Comparison of ENCODE assay signal across 14 cellular contexts in the genomic region with DNA sequence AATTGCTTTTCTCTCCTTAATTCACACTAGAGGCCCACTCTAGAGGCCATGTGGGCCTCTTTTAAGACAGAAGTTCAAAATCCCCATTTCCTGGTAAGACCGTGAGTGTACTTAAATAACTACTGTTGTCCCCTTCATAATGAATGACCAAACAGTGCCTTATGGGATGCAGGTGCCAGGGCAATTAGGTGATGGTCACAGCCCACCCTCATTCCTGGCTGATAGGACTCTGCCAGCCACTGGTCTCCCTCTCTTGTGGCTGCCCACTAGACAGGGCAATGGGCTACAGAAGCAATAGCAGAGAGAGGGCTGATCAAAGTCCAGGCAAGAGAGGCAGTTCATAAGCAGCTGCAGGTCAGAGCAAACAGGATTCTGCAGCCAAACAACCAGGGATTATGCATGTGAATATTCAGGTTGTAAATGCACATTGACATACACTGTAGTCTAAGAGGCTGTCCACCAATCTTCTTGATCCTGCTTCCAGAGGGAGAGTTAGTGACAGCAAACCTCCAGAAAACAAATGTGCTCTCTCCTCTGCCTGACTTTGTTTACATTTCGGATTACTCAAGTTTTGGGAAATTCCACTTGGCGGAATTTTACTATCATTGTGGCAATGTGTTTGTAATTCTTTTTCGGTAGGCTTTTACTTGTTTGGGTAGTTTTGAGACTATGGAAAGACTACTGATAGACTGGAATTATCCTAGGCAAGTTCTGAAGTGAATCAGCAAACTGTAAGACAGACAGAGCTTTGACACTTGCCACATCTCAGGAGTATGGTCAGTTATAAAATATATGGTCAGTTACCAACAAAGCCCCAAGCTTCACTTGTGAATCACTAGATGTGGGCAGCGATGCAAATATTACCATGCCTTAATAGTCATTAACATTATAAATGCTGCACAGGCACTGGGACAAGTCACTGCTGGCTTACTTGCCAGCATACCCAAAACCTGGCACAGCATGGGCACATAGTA. TPM values are rescaled to one million over a fixed set of nuclear protein-coding genes. Genes with fewer than 3 reads are reported as not detected.
A peak's percentile ranks its signal among the peaks of the same experiment; 100 is the strongest.
DNase-seq lines count a peak whose midpoint lies in the region; ATAC-seq and TF ChIP-seq lines count a peak whose summit lies in the region.
"Had no signal": no experiment of that assay in that cellular context is flagged by ENCODE, and none has a peak within 500 bp of the region (broad histone marks: within the 10 kb centered on the region; RNA-seq: fewer than 3 reads in every experiment).

No MANE protein-coding gene starts in this region.

- H4K20me1 ChIP-seq in Loucy (ENCODE audit: insufficient read depth, low read length, poor library complexity, severe bottlenecking) = no peaks in the 10 kb centered on the region

- H3K27me3 ChIP-seq in BJ (ENCODE audit: control insufficient read depth, insufficient read depth, low read length) (no peaks in the 10 kb centered on the region), Loucy (ENCODE audit: insufficient read depth, low read length, poor library complexity, severe bottlenecking) (no peaks in the 10 kb centered on the region), dorsolateral prefrontal cortex (no peaks in the 10 kb centered on the region), WERI-Rb-1 (ENCODE audit: insufficient read depth, low read depth, severe bottlenecking) (no peaks in the 10 kb centered on the region)

- H3K9ac ChIP-seq in Loucy (ENCODE audit: low read depth, low read length, poor library complexity, severe bottlenecking) = no peak overlapping the region

- H3K9me3 ChIP-seq in Loucy (ENCODE audit: insufficient read depth, low read depth, low read length) (no peaks in the 10 kb centered on the region), mucosa of descending colon (no peaks in the 10 kb centered on the region), WERI-Rb-1 (ENCODE audit: severe bottlenecking) (no peaks in the 10 kb centered on the region)

- no peaks in the 10 kb centered on the region for H3F3A ChIP-seq in Loucy (ENCODE audit: low read depth)

- H3K4me2 ChIP-seq in Loucy (ENCODE audit: low read depth, low read length, poor library complexity, severe bottlenecking) = no peak overlapping the region

- DNase-seq in BJ (ENCODE audit: low read depth) = peak; percentile 21
- DNase-seq in dorsolateral prefrontal cortex = no peak
- peak in 2 of 3 donors; percentile 58 to 72 for DNase-seq in mucosa of descending colon
- no peak for DNase-seq in NCI-H748 (lab: John Stamatoyannopoulos, UW; ENCODE audit: unreplicated experiment)
- no peak for DNase-seq in T-helper 9 cell
- DNase-seq in SIG-M5 treated with dmso at 0.1 percent for 504 hours (lab: John Stamatoyannopoulos, UW; ENCODE audit: unreplicated experiment) = no peak
- DNase-seq in WERI-Rb-1 = no peak
- DNase-seq: activated naive CD8-positive, alpha-beta T cell treated with anti-CD3 and anti-CD28 coated beads, Interleukin-2, amount 10 ng/mL, durations not matched to agents 7 days and 5 days; CD4-positive, CD25-positive, alpha-beta regulatory T cell; naive B cell; NCI-H1694; SIG-M5; stimulated activated CD4-positive, alpha-beta T cell treated with anti-CD3 and anti-CD28 coated beads, Interleukin-2, amount 100 ng/mL, for 24 hours had no signal

- H3K4me1 ChIP-seq in Loucy (ENCODE audit: insufficient read depth, low read length, poor library complexity, severe bottlenecking) = peaks cover 20% of the 10 kb centered on the region
- H3K4me1 ChIP-seq in mucosa of descending colon (ENCODE audit: low read depth) = peaks cover 38% of the 10 kb centered on the region

- no peak overlapping the region for H3K4me3 ChIP-seq in BJ (ENCODE audit: low read depth, low read length)
- no peak overlapping the region for H3K4me3 ChIP-seq in Loucy (ENCODE audit: low read length, poor library complexity, severe bottlenecking)
- peak overlapping the region in 27 of 59 donors; percentile 4 to 58 (median 35) for H3K4me3 ChIP-seq in dorsolateral prefrontal cortex
- no peak overlapping the region for H3K4me3 ChIP-seq in mucosa of descending colon
- H3K4me3 ChIP-seq in WERI-Rb-1 (ENCODE audit: low read depth, low read length) = no peak overlapping the region

- peak overlapping the region; percentile 22; the same call in 1 of the 2 replicates for H2AFZ ChIP-seq in Loucy (ENCODE audit: low read length)

- H3K36me3 ChIP-seq in BJ (ENCODE audit: control insufficient read depth, insufficient read depth, low read length) (no peaks in the 10 kb centered on the region), Loucy (ENCODE audit: insufficient read depth, low read length) (no peaks in the 10 kb centered on the region), mucosa of descending colon (ENCODE audit: low read depth) (no peaks in the 10 kb centered on the region), WERI-Rb-1 (no peaks in the 10 kb centered on the region)

- CTCF ChIA-PET in BJ (lab: Yijun Ruan, JAX) = no interaction called here

- POLR2A ChIA-PET in BJ (lab: Charles Lee) = no interaction called here

- peak overlapping the region in 58 of 59 donors; percentile 3 to 98 (median 87) for H3K27ac ChIP-seq in dorsolateral prefrontal cortex
- no peak overlapping the region for H3K27ac ChIP-seq in WERI-Rb-1

- no peak for TF ChIP-seq CTCF in BJ (IDR thresholded peaks at IDR 0.05; ENCODE audit: insufficient read depth, low read depth, low read length)
- no peak for TF ChIP-seq CTCF in Loucy (conservative IDR thresholded peaks at IDR 0.05; ENCODE audit: low read length)
- TF ChIP-seq CTCF in dorsolateral prefrontal cortex (IDR thresholded peaks at IDR 0.05 in 54 of 56, conservative IDR thresholded peaks at IDR 0.05 in 2 of 56; ENCODE audit: low read depth in 1 of 56, partially characterized antibody in 56 of 56) = no peak
- TF ChIP-seq CTCF in mucosa of descending colon (IDR thresholded peaks at IDR 0.05) = no peak
- no peak for TF ChIP-seq CTCF in WERI-Rb-1 (IDR thresholded peaks at IDR 0.05; ENCODE audit: low read depth, low read length)

- no peaks in the 10 kb centered on the region for H3K79me2 ChIP-seq in Loucy (ENCODE audit: insufficient read depth, low read length)

- H3K9me2 ChIP-seq in Loucy (replicated peaks; ENCODE audit: low read depth, low read length) = no peaks in the 10 kb centered on the region

- intact Hi-C loops in dorsolateral prefrontal cortex (cut with DNase I) (no loop called here), mucosa of descending colon (cut with DNase I, micrococcal nuclease) (no loop called here)

- peak; percentile 87 for ATAC-seq in mucosa of descending colon

RNA-seq across cellular contexts. Expression of a gene that starts 12.8 kb away (rescaled TPM):
- polyA plus RNA-seq in BJ (2011; rRNA removed) = 18.5 and 31.4 TPM in 2 replicates
- 63.9 and 76.9 TPM in 2 replicates for polyA minus RNA-seq in BJ (2011; rRNA and poly(A)+ RNA removed)
- total RNA-seq in dorsolateral prefrontal cortex = 100 to 1,000 TPM in 114 of 120 experiments, 10 to 100 TPM in 6; 83.1 to 211 (median 136) TPM
- total RNA-seq in mucosa of descending colon = 100 to 1,000 TPM in 1 of 3 donors, 10 to 100 TPM in 2; 75.9 to 159 (median 86.7) TPM

Comparison
In these comparisons a context has a peak if more than half of its experiments do, and no peak if none do; other contexts are left out.
1. DNase-seq: peak in BJ (single experiment) and mucosa of descending colon (2 of 3); none in dorsolateral prefrontal cortex (0 of 10), NCI-H748 (single experiment), T-helper 9 cell (single experiment), SIG-M5 treated with dmso at 0.1 percent for 504 hours (single experiment) and WERI-Rb-1 (single experiment).